ENCODE assay signal across 20 cellular contexts in genomic region chr11:1845571-1846452, GRCh38. TPM values are rescaled to one million over a fixed set of nuclear protein-coding genes. Genes with fewer than 3 reads are reported as not detected.
A peak's percentile ranks its signal among the peaks of the same experiment; 100 is the strongest.
DNase-seq lines count a peak whose midpoint lies in the region; ATAC-seq, FAIRE-seq and TF ChIP-seq lines count a peak whose summit lies in the region.
"Had no signal": no experiment of that assay in that cellular context is flagged by ENCODE, and none has a peak within 500 bp of the region (broad histone marks: within the 10 kb centered on the region; RNA-seq: fewer than 3 reads in every experiment).

No MANE protein-coding gene starts in this region.

- no peaks in the 10 kb centered on the region for H3K27me3 Mint-ChIP-seq in activated T-cell treated with anti-CD3 and anti-CD28 coated beads, Interleukin-2, amount 50 U/mL, for 4 hours (ENCODE audit: low read depth)
- no peaks in the 10 kb centered on the region for H3K27me3 Mint-ChIP-seq in T-cell
- no peaks in the 10 kb centered on the region for H3K27me3 Mint-ChIP-seq in dendritic cell treated with granulocyte-macrophage colony-stimulating factor and Interleukin-4, amounts not matched to agents 40 ng/mL and 50 ng/mL, for 4 days

- CTCF ChIA-PET in T-cell (lab: Charles Lee) = no interaction called here

- no peak for FAIRE-seq in small intestine (lab: Jason Lieb, UNC)
- FAIRE-seq: colon had no signal

- H3K4me3 Mint-ChIP-seq in activated T-cell treated with anti-CD3 and anti-CD28 coated beads, Interleukin-2, amount 50 U/mL, for 4 hours = peak overlapping the region; percentile 76
- peak overlapping the region; percentile 72 to 79 (median 76) for H3K4me3 Mint-ChIP-seq in T-cell
- H3K4me3 Mint-ChIP-seq in dendritic cell treated with granulocyte-macrophage colony-stimulating factor and Interleukin-4, amounts not matched to agents 40 ng/mL and 50 ng/mL, for 4 days = peak overlapping the region; percentile 72
- H3K4me3 Mint-ChIP-seq: H9, neural progenitor cell had no signal

- POLR2A ChIA-PET in T-cell (lab: Charles Lee) = no interaction called here

- peak; percentile 36 to 55 for ATAC-seq in activated T-cell treated with anti-CD3 and anti-CD28 coated beads, Interleukin-2, amount 50 U/mL, for 4 hours
- ATAC-seq in T-cell (replicated peaks in 1 of 4) (peak; percentile 33 to 67 (median 46)), GM21447 (IDR thresholded peaks at IDR 0.05; ENCODE audit: unreplicated experiment) (no peak)
- ATAC-seq: left lung had no signal

- H3K27me3 ChIP-seq in spleen (replicated peaks in 1 of 7) = no peaks in the 10 kb centered on the region
- no peaks in the 10 kb centered on the region for H3K27me3 ChIP-seq in small intestine (ENCODE audit: control insufficient read depth in 2 of 2, insufficient read depth in 2 of 2, low read length in 2 of 2)
- H3K27me3 ChIP-seq: esophagus muscularis mucosa, left lung, neural progenitor cell had no signal

- H3K4me3 ChIP-seq in spleen (peak overlapping the region in 1 of 8 donors; percentile 55), small intestine (ENCODE audit: low read depth in 1 of 2, low read length in 2 of 2) (no peak overlapping the region)
- H3K4me3 ChIP-seq: esophagus muscularis mucosa, left lung, neural progenitor cell, smooth muscle cell had no signal

- H3K9me3 ChIP-seq in spleen (no peaks in the 10 kb centered on the region), small intestine (ENCODE audit: control insufficient read depth, low read depth) (no peaks in the 10 kb centered on the region)
- H3K9me3 ChIP-seq: esophagus muscularis mucosa, left lung had no signal

- H3K27ac ChIP-seq in spleen (peak overlapping the region; percentile 1 to 94 (median 88)), small intestine (ENCODE audit: low read depth in 1 of 2, low read length in 1 of 2) (peak overlapping the region in 1 of 2 donors; percentile 10)
- H3K27ac ChIP-seq: neural progenitor cell had no signal

- peak overlapping the region; percentile 90 to 93 for H3K27ac Mint-ChIP-seq in T-cell
- peak overlapping the region; percentile 86 for H3K27ac Mint-ChIP-seq in dendritic cell treated with granulocyte-macrophage colony-stimulating factor and Interleukin-4, amounts not matched to agents 40 ng/mL and 50 ng/mL, for 4 days

- H3K4me1 Mint-ChIP-seq in activated T-cell treated with anti-CD3 and anti-CD28 coated beads, Interleukin-2, amount 50 U/mL, for 4 hours (ENCODE audit: low read depth) = peaks cover 73% of the 10 kb centered on the region
- H3K4me1 Mint-ChIP-seq in T-cell = peaks cover 71 to 76% (median 73%) of the 10 kb centered on the region in 3 donors
- peaks cover 93% of the 10 kb centered on the region for H3K4me1 Mint-ChIP-seq in dendritic cell treated with granulocyte-macrophage colony-stimulating factor and Interleukin-4, amounts not matched to agents 40 ng/mL and 50 ng/mL, for 4 days (ENCODE audit: low read depth)

- no peaks in the 10 kb centered on the region for H3K36me3 Mint-ChIP-seq in activated T-cell treated with anti-CD3 and anti-CD28 coated beads, Interleukin-2, amount 50 U/mL, for 4 hours (ENCODE audit: insufficient read depth)
- no peaks in the 10 kb centered on the region for H3K36me3 Mint-ChIP-seq in T-cell
- H3K36me3 Mint-ChIP-seq in dendritic cell treated with granulocyte-macrophage colony-stimulating factor and Interleukin-4, amounts not matched to agents 40 ng/mL and 50 ng/mL, for 4 days (ENCODE audit: low read depth) = peaks cover 44% of the 10 kb centered on the region
- H3K36me3 Mint-ChIP-seq: neural progenitor cell had no signal

- H3K4me1 ChIP-seq in spleen (peaks cover 36 to 100% (median 88%) of the 10 kb centered on the region in 6 donors), small intestine (ENCODE audit: control insufficient read depth in 2 of 2, insufficient read depth in 1 of 2, low read depth in 1 of 2, low read length in 1 of 2) (peaks cover 0 to 5% of the 10 kb centered on the region in 2 donors)
- H3K4me1 ChIP-seq: neural progenitor cell had no signal

- no peak for TF ChIP-seq CTCF in spleen (IDR thresholded peaks at IDR 0.05 in 8 of 11, conservative IDR thresholded peaks at IDR 0.05 in 3 of 11)

- no peak for TF ChIP-seq POLR2A in spleen (IDR thresholded peaks at IDR 0.05)

- 61 to 68% (median 62%) methylated on average over 20 to 21 of the region's 21 CpGs for WGBS in spleen, 5 donors
- WGBS in small intestine, 3 donors = 64 to 80% (median 64%) methylated on average over 15 to 21 of the region's 21 CpGs

- H3K36me3 ChIP-seq in spleen (no peaks in the 10 kb centered on the region), small intestine (ENCODE audit: control insufficient read depth in 2 of 2, insufficient read depth in 2 of 2, low read length in 2 of 2) (no peaks in the 10 kb centered on the region)
- H3K36me3 ChIP-seq: esophagus muscularis mucosa, left lung, neural progenitor cell had no signal

- intact Hi-C loops in dendritic cell treated with granulocyte-macrophage colony-stimulating factor and Interleukin-4, amounts not matched to agents 40 ng/mL and 50 ng/mL, for 4 days (cut with micrococcal nuclease) = no loop called here
- intact Hi-C loops in spleen (cut with DNase I; ENCODE audit: low total_unique reads) = no loop called here

- no peaks in the 10 kb centered on the region for H3K9me3 Mint-ChIP-seq in activated T-cell treated with anti-CD3 and anti-CD28 coated beads, Interleukin-2, amount 50 U/mL, for 4 hours
- H3K9me3 Mint-ChIP-seq in T-cell = no peaks in the 10 kb centered on the region
- no peaks in the 10 kb centered on the region for H3K9me3 Mint-ChIP-seq in dendritic cell treated with granulocyte-macrophage colony-stimulating factor and Interleukin-4, amounts not matched to agents 40 ng/mL and 50 ng/mL, for 4 days
- H3K9me3 Mint-ChIP-seq: H9, neural progenitor cell had no signal

- no peak for DNase-seq in activated T-cell treated with anti-CD3 and anti-CD28 coated beads, Interleukin-2, amount 50 U/mL, for 4 hours
- no peak for DNase-seq in activated T-cell treated with anti-CD3 and anti-CD28 coated beads, Interleukin-2, amount 50 U/mL, for 48 hours
- DNase-seq in T-cell = peak in 15 of 34 experiments; percentile 19 to 58 (median 33)
- DNase-seq in spleen = peak; percentile 81
- no peak for DNase-seq in small intestine
- no peak for DNase-seq in NCI-H2029 (lab: John Stamatoyannopoulos, UW)
- DNase-seq: activated CD4-positive, alpha-beta T cell treated with anti-CD3 and anti-CD28 coated beads for 4 hours; DMS53; H9; hippocampal formation; NCI-H1694 treated with DMSO at 0.1 percent for 48 hours; NCI-H526 treated with DMSO at 0.1 percent for 48 hours; substantia nigra had no signal

RNA-seq across cellular contexts. Expression of gene TNNI2, which starts 7.0 kb away (rescaled TPM):
- total RNA-seq in activated T-cell treated with anti-CD3 and anti-CD28 coated beads, Interleukin-2, amount 50 U/mL, for 4 hours = not detected
- under 1 TPM in 1 of 5 donors, not detected in 4; 0.39 TPM for total RNA-seq in T-cell
- 1 to 10 TPM; 2.3 to 8.6 (median 5.2) TPM for total RNA-seq in spleen
- 10 to 100 TPM in 2 of 3 donors, 1 to 10 TPM in 1; 7.3 to 21.8 (median 13.0) TPM for polyA plus RNA-seq in spleen
- polyA plus RNA-seq in small intestine = 1 to 10 TPM in 2 of 3 donors, under 1 TPM in 1; 0.49 to 8.6 (median 7.8) TPM
- total RNA-seq: H9 had no signal

RNA-seq across cellular contexts. Expression of gene LSP1, which starts 7.1 kb away (rescaled TPM):
- total RNA-seq in activated T-cell treated with anti-CD3 and anti-CD28 coated beads, Interleukin-2, amount 50 U/mL, for 4 hours = 10 to 100 TPM; 34.6 to 71.7 (median 60.6) TPM
- total RNA-seq in T-cell (100 to 1,000 TPM; 286 to 514 (median 375) TPM), spleen (100 to 1,000 TPM; 227 to 422 (median 358) TPM)
- polyA plus RNA-seq in spleen (100 to 1,000 TPM; 136 to 350 (median 148) TPM), small intestine (10 to 100 TPM in 2 of 3 donors, 1 to 10 TPM in 1; 4.5 to 45.1 (median 27.1) TPM)
- total RNA-seq: H9 had no signal

RNA-seq across cellular contexts. Expression of gene SYT8, which starts 11.0 kb away (rescaled TPM):
- total RNA-seq in activated T-cell treated with anti-CD3 and anti-CD28 coated beads, Interleukin-2, amount 50 U/mL, for 4 hours = not detected
- total RNA-seq in T-cell (not detected), spleen (not detected)
- polyA plus RNA-seq in spleen (under 1 TPM in 1 of 3 donors, not detected in 2; 0.83 TPM), small intestine (10 to 100 TPM in 2 of 3 donors, 1 to 10 TPM in 1; 3.2 to 46.5 (median 45.1) TPM)
- total RNA-seq: esophagus muscularis mucosa, H9 had no signal

RNA-seq across cellular contexts. Expression of gene PRR33, which starts 45.9 kb away (rescaled TPM):
- total RNA-seq in activated T-cell treated with anti-CD3 and anti-CD28 coated beads, Interleukin-2, amount 50 U/mL, for 4 hours = under 1 TPM in 2 of 3 donors, not detected in 1; 0.08 to 0.20 TPM
- under 1 TPM in 2 of 5 donors, not detected in 3; 0.10 to 0.12 TPM for total RNA-seq in T-cell
- not detected for total RNA-seq in spleen
- under 1 TPM; 0.03 to 0.64 (median 0.20) TPM for polyA plus RNA-seq in spleen
- polyA plus RNA-seq in small intestine = under 1 TPM in 1 of 3 donors, not detected in 2; 0.01 TPM
- total RNA-seq: esophagus muscularis mucosa, H9, left lung, smooth muscle cell had no signal
- polyA plus RNA-seq: smooth muscle cell had no signal
